12 cellular contexts compared by ENCODE assay signal in the genomic region with DNA sequence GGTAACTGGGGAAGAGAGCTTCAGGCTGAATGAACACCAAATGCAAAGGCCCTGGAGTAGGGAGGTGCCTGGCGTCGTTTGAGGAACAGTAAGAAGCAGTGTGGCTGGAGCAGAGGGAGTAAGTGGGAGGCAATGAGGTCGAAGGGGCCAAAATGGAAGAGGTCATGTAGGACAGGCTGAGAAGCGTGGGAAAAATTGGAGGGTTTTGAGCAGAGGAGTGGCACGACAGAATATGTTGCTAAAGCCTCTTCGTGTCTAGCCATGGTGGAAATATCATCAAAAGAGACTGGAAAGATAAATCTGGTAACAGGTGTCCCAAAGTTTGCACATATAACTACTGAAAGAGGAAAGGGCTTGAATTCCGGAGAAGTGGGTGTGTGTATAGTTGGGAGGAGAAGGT. TPM values are rescaled to one million over a fixed set of nuclear protein-coding genes. Genes with fewer than 3 reads are reported as not detected.
DNase-seq lines count a peak whose midpoint lies in the region; ATAC-seq and TF ChIP-seq lines count a peak whose summit lies in the region.
"Had no signal": no experiment of that assay in that cellular context is flagged by ENCODE, and none has a peak within 500 bp of the region (broad histone marks: within the 10 kb centered on the region; RNA-seq: fewer than 3 reads in every experiment).

No MANE protein-coding gene starts in this region.

- H3K9me3 Mint-ChIP-seq in activated T-helper 17 cell treated with anti-CD3 and anti-CD28 coated beads, Interleukin-2, amount 50 U/mL, for 72 hours, result no peaks in the 10 kb centered on the region
- H3K9me3 Mint-ChIP-seq in mesothelial cell of epicardium (no peaks in the 10 kb centered on the region), type B pancreatic cell (no peaks in the 10 kb centered on the region)
- H3K9me3 Mint-ChIP-seq: activated naive CD4-positive, alpha-beta T cell treated with anti-CD3 and anti-CD28 coated beads for 36 hours had no signal

- H3K27ac ChIP-seq in heart right ventricle, result no peak overlapping the region
- H3K27ac ChIP-seq in right atrium auricular region, result no peak overlapping the region

- H3K4me1 Mint-ChIP-seq in activated T-helper 17 cell treated with anti-CD3 and anti-CD28 coated beads, Interleukin-2, amount 50 U/mL, for 72 hours, result no peaks in the 10 kb centered on the region
- peaks cover 26% of the 10 kb centered on the region for H3K4me1 Mint-ChIP-seq in mesothelial cell of epicardium
- no peaks in the 10 kb centered on the region for H3K4me1 Mint-ChIP-seq in type B pancreatic cell (ENCODE audit: unreplicated experiment)

- H3K27me3 ChIP-seq in heart right ventricle, result peaks cover 6 to 64% (median 45%) of the 10 kb centered on the region in 7 donors
- peaks cover 0 to 12% of the 10 kb centered on the region in 2 donors for H3K27me3 ChIP-seq in right atrium auricular region

- peaks cover 16% of the 10 kb centered on the region for H3K27me3 Mint-ChIP-seq in activated T-helper 17 cell treated with anti-CD3 and anti-CD28 coated beads, Interleukin-2, amount 50 U/mL, for 72 hours
- peaks cover 52% of the 10 kb centered on the region for H3K27me3 Mint-ChIP-seq in mesothelial cell of epicardium (ENCODE audit: low read depth)
- peaks cover 44% of the 10 kb centered on the region for H3K27me3 Mint-ChIP-seq in type B pancreatic cell

- TF ChIP-seq CTCF in heart right ventricle (IDR thresholded peaks at IDR 0.05) (no peak), right atrium auricular region (IDR thresholded peaks at IDR 0.05) (no peak), mesothelial cell of epicardium (IDR thresholded peaks at IDR 0.05; ENCODE audit: unreplicated experiment) (no peak), type B pancreatic cell (conservative IDR thresholded peaks at IDR 0.05) (no peak)

- ATAC-seq in heart right ventricle (no peak), GM18870 (IDR thresholded peaks at IDR 0.05; ENCODE audit: unreplicated experiment) (no peak), GM21367 (IDR thresholded peaks at IDR 0.05; ENCODE audit: unreplicated experiment) (no peak)
- ATAC-seq in activated T-helper 17 cell treated with anti-CD3 and anti-CD28 coated beads, Interleukin-2, amount 50 U/mL, for 72 hours (replicated peaks), result no peak
- ATAC-seq: HepG2 had no signal

- DNase-seq in heart right ventricle (no peak), right atrium auricular region (ENCODE audit: low spot score) (no peak), mesothelial cell of epicardium (ENCODE audit: low spot score in 2 of 2, unreplicated experiment in 2 of 2) (no peak), type B pancreatic cell (ENCODE audit: extremely low spot score, unreplicated experiment) (no peak), 8988T (no peak)
- DNase-seq: activated CD4-positive, CD25-positive, alpha-beta regulatory T cell; effector memory CD4-positive, alpha-beta T cell had no signal

- no peaks in the 10 kb centered on the region for H3K36me3 Mint-ChIP-seq in activated T-helper 17 cell treated with anti-CD3 and anti-CD28 coated beads, Interleukin-2, amount 50 U/mL, for 72 hours (ENCODE audit: low read depth)
- H3K36me3 Mint-ChIP-seq in mesothelial cell of epicardium (no peaks in the 10 kb centered on the region), type B pancreatic cell (no peaks in the 10 kb centered on the region)

- H3K4me1 ChIP-seq in heart right ventricle (peaks cover 7 to 27% (median 20%) of the 10 kb centered on the region in 9 donors), right atrium auricular region (peaks cover 0 to 29% of the 10 kb centered on the region in 2 donors)

- no peaks in the 10 kb centered on the region for H3K9me3 ChIP-seq in heart right ventricle
- H3K9me3 ChIP-seq in right atrium auricular region, result no peaks in the 10 kb centered on the region

- H3K4me3 ChIP-seq in heart right ventricle (peak overlapping the region in 6 of 10 donors; percentile 51 to 70 (median 67)), right atrium auricular region (no peak overlapping the region)

- peak overlapping the region; percentile 84 for H3K4me3 Mint-ChIP-seq in activated T-helper 17 cell treated with anti-CD3 and anti-CD28 coated beads, Interleukin-2, amount 50 U/mL, for 72 hours
- H3K4me3 Mint-ChIP-seq in mesothelial cell of epicardium (peak overlapping the region; percentile 86), type B pancreatic cell (peak overlapping the region; percentile 96)

- H3K36me3 ChIP-seq in heart right ventricle, result no peaks in the 10 kb centered on the region
- no peaks in the 10 kb centered on the region for H3K36me3 ChIP-seq in right atrium auricular region

- WGBS in heart right ventricle, 2 donors, result 76 to 77% methylated on average over 7 of the region's 7 CpGs

- H3K27ac Mint-ChIP-seq in activated T-helper 17 cell treated with anti-CD3 and anti-CD28 coated beads, Interleukin-2, amount 50 U/mL, for 72 hours, result no peak overlapping the region
- no peak overlapping the region for H3K27ac Mint-ChIP-seq in mesothelial cell of epicardium
- H3K27ac Mint-ChIP-seq in type B pancreatic cell, result no peak overlapping the region
- H3K27ac Mint-ChIP-seq: activated naive CD4-positive, alpha-beta T cell treated with anti-CD3 and anti-CD28 coated beads for 36 hours had no signal

- intact Hi-C loops in heart right ventricle (cut with DNase I), result loop anchor here in 2 of 10 donors (10.0 kb wide), 2 partner anchors 88 to 128 kb away; no protein-coding TSS in a partner anchor

RNA-seq across cellular contexts. Expression of gene TRIM9, which starts 1.9 kb away (rescaled TPM):
- 1 to 10 TPM in 3 of 10 donors, under 1 TPM in 7; 0.33 to 1.3 (median 0.68) TPM for total RNA-seq in heart right ventricle
- under 1 TPM; 0.48 to 0.59 TPM for polyA plus RNA-seq in heart right ventricle
- 1 to 10 TPM in 1 of 2 donors, under 1 TPM in 1; 0.44 to 1.3 TPM for total RNA-seq in right atrium auricular region
- 1 to 10 TPM; 1.2 to 1.3 TPM for total RNA-seq in activated T-helper 17 cell treated with anti-CD3 and anti-CD28 coated beads, Interleukin-2, amount 50 U/mL, for 72 hours
- total RNA-seq in mesothelial cell of epicardium, result 8.4 to 11.3 TPM (median 8.9 TPM) in 3 replicates
- 3.7 and 6.3 TPM in 2 replicates for total RNA-seq in type B pancreatic cell (ENCODE audit: low replicate concordance)

Comparison
In these comparisons a context has a peak if more than half of its experiments do, and no peak if none do; other contexts are left out.
1. H3K4me3 ChIP-seq: peak in heart right ventricle (6 of 10); none in right atrium auricular region (0 of 2).
2. Peak in every context shown above with its lines, with median percentiles within 50 percentile points of each other: H3K4me3 Mint-ChIP-seq.